In genomic region chr7:76048668-76048988, GRCh38 we compare ENCODE assay signal across 8 cellular contexts. TPM values are rescaled to one million over a fixed set of nuclear protein-coding genes. Genes with fewer than 3 reads are reported as not detected.
DNase-seq lines count a peak whose midpoint lies in the region; ATAC-seq and TF ChIP-seq lines count a peak whose summit lies in the region.

No MANE protein-coding gene starts in this region.

- H3K27me3 ChIP-seq in WERI-Rb-1 (ENCODE audit: insufficient read depth, low read depth, severe bottlenecking) (no peaks in the 10 kb centered on the region), esophagus (ENCODE audit: control insufficient read depth in 1 of 2, insufficient read depth in 2 of 2, low read length in 2 of 2) (no peaks in the 10 kb centered on the region), neutrophil (no peaks in the 10 kb centered on the region)

- TF ChIP-seq CTCF in GM10266 (IDR thresholded peaks at IDR 0.05; ENCODE audit: control insufficient read depth, insufficient read depth, low read depth, missing control alignments) (no peak), WERI-Rb-1 (IDR thresholded peaks at IDR 0.05; ENCODE audit: low read depth, low read length) (peak; percentile 13; the same call in 1 of the 2 replicates), neutrophil (IDR thresholded peaks at IDR 0.05) (no peak)

- peaks cover 34% of the 10 kb centered on the region for H3K36me3 ChIP-seq in WERI-Rb-1
- no peaks in the 10 kb centered on the region for H3K36me3 ChIP-seq in esophagus (ENCODE audit: control insufficient read depth in 2 of 2, insufficient read depth in 2 of 2, low read length in 1 of 2)
- H3K36me3 ChIP-seq in neutrophil: peaks cover 13% of the 10 kb centered on the region

- WGBS in esophagus, 2 donors: 2 to 4% methylated on average over 9 of the region's 9 CpGs

- H3K4me3 ChIP-seq in WERI-Rb-1 (ENCODE audit: low read depth, low read length): peak overlapping the region; percentile 100
- H3K4me3 ChIP-seq in esophagus (ENCODE audit: low read depth in 1 of 2, low read length in 2 of 2): peak overlapping the region; percentile 90 to 91
- H3K4me3 ChIP-seq in neutrophil (ENCODE audit: low read depth in 1 of 2, low read length in 1 of 2): peak overlapping the region; percentile 87 to 98

- no peak for ATAC-seq in HG03439 (IDR thresholded peaks at IDR 0.05; ENCODE audit: unreplicated experiment)

- H3K27ac ChIP-seq in WERI-Rb-1 (peak overlapping the region; percentile 93), esophagus (ENCODE audit: low read depth in 2 of 2, low read length in 1 of 2) (peak overlapping the region; percentile 96 to 98), neutrophil (peak overlapping the region; percentile 86)

- peaks cover 0 to 14% of the 10 kb centered on the region in 2 donors for H3K4me1 ChIP-seq in esophagus (ENCODE audit: control insufficient read depth in 2 of 2, insufficient read depth in 2 of 2, low read length in 1 of 2)
- peaks cover 18 to 19% of the 10 kb centered on the region in 2 experiments for H3K4me1 ChIP-seq in neutrophil (ENCODE audit: control insufficient read depth in 1 of 2, insufficient read depth in 1 of 2, low read depth in 1 of 2, low read length in 1 of 2)

- DNase-seq in GM10266 (ENCODE audit: extremely low spot score) (peak; percentile 63), HuH-7 (ENCODE audit: low spot score) (peak; percentile 33), WERI-Rb-1 (peak; percentile 49), midbrain (lab: John Stamatoyannopoulos, UW) (no peak)
- no peak for DNase-seq in effector CD4-positive, alpha-beta T cell

- no peaks in the 10 kb centered on the region for H3K9me3 ChIP-seq in WERI-Rb-1 (ENCODE audit: severe bottlenecking)
- no peaks in the 10 kb centered on the region for H3K9me3 ChIP-seq in esophagus (ENCODE audit: control insufficient read depth in 2 of 2, insufficient read depth in 1 of 2, low read depth in 1 of 2, low read length in 1 of 2)
- no peaks in the 10 kb centered on the region for H3K9me3 ChIP-seq in neutrophil

RNA-seq across cellular contexts. Expression of gene MDH2, which starts 0.7 kb away (rescaled TPM):
- 100 to 1,000 TPM in 1 of 2 donors, 10 to 100 TPM in 1; 39.3 to 144 TPM for polyA plus RNA-seq in esophagus

RNA-seq across cellular contexts. Expression of gene STYXL1, which starts 0.8 kb away (rescaled TPM):
- 10 to 100 TPM; 38.5 to 60.5 TPM for polyA plus RNA-seq in esophagus

RNA-seq across cellular contexts. Expression of gene TMEM120A, which starts 54.2 kb away (rescaled TPM):
- 10 to 100 TPM; 43.8 to 51.0 TPM for polyA plus RNA-seq in esophagus

Comparison
In these comparisons a context has a peak if more than half of its experiments do, and no peak if none do; other contexts are left out.
1. DNase-seq: peak in GM10266 (single experiment), HuH-7 (single experiment) and WERI-Rb-1 (single experiment); none in midbrain (single experiment) and effector CD4-positive, alpha-beta T cell (single experiment).
2. Peak in every context shown above with its lines, with median percentiles within 50 percentile points of each other: H3K27ac ChIP-seq and H3K4me3 ChIP-seq.